In genomic region chr13:46304546-46304945, GRCh38 we compare ENCODE assay signal across 14 cellular contexts.
"Had no signal": no experiment of that assay in that cellular context is flagged by ENCODE, and none has a peak within 500 bp of the region (broad histone marks: within the 10 kb centered on the region; RNA-seq: fewer than 3 reads in every experiment).

No MANE protein-coding gene starts in this region.

- H3K4me3 Mint-ChIP-seq: naive B cell had no signal

- H3K36me3 ChIP-seq: ovary, prostate gland, uterus had no signal

- H3K4me3 ChIP-seq: lung, ovary, prostate gland, uterus had no signal

- ATAC-seq: foreskin keratinocyte, left lobe of liver had no signal

- H3K27me3 Mint-ChIP-seq: activated CD4-positive, alpha-beta memory T cell treated with anti-CD3 and anti-CD28 coated beads for 36 hours; activated CD8-positive, alpha-beta memory T cell treated with anti-CD3 and anti-CD28 coated beads, Interleukin-2, amount 10 ng/mL, durations not matched to agents 7 days and 5 days had no signal

- H3K4me1 ChIP-seq: foreskin keratinocyte, prostate gland, uterus had no signal

- H3K27ac ChIP-seq: foreskin keratinocyte, ovary, prostate gland, uterus had no signal

- H3K27me3 ChIP-seq: ovary, uterus had no signal

- H3K27ac Mint-ChIP-seq: activated CD4-positive, alpha-beta memory T cell treated with anti-CD3 and anti-CD28 coated beads for 36 hours had no signal

- H3K9me3 ChIP-seq: ovary, prostate gland, uterus had no signal

- DNase-seq: activated CD4-positive, alpha-beta memory T cell treated with anti-CD3 and anti-CD28 coated beads for 36 hours; activated CD4-positive, alpha-beta T cell treated with anti-CD3 and anti-CD28 coated beads for 48 hours; activated CD8-positive, alpha-beta memory T cell treated with anti-CD3 and anti-CD28 coated beads, Interleukin-2, amount 10 ng/mL, durations not matched to agents 7 days and 5 days; activated naive CD4-positive, alpha-beta T cell; effector CD4-positive, alpha-beta T cell; foreskin keratinocyte; naive B cell; ovary; stimulated activated CD4-positive, alpha-beta T cell treated with anti-CD3 and anti-CD28 coated beads, Interleukin-4, amount 100 ng/mL, for 24 hours; trophoblast cell; uterus had no signal
